In the genomic region with DNA sequence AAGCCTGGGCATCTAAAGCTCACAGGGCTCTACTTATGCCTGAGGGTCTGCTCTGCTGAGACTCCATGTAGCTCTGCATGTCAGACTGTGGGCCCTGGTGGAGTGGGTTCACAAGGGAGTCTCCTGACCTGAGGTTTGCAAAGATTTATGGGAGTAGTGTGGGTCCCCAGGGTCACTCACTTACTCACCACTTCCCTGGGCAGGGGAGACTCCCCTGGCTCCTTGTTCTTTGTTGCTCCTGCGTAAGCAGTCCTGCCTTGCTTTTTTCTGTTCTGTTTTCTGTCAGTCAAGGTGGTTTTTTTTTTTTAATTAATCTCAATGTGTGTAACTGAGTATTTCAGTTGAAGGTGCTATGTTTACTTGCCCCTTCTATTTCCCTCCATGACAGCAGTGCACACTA, we compare ENCODE assay signal across 6 cellular contexts.
"Had no signal": no experiment of that assay in that cellular context is flagged by ENCODE, and none has a peak within 500 bp of the region (broad histone marks: within the 10 kb centered on the region; RNA-seq: fewer than 3 reads in every experiment).

No MANE protein-coding gene starts in this region.

- H3K4me3 ChIP-seq: GM23248, K562 had no signal

- H3K4me3 Mint-ChIP-seq: H9 had no signal

- H3K27ac Mint-ChIP-seq: H9 had no signal

- H3K9ac ChIP-seq: GM23248 had no signal

- H3K27ac ChIP-seq: GM23248 had no signal

- H2AFZ ChIP-seq: GM23248 had no signal

- ATAC-seq: K562 had no signal

- DNase-seq: GM23248, GOT3, H9, HCEC 1CT, IMR-90 had no signal
